9 cellular contexts compared by ENCODE assay signal in the genomic region with DNA sequence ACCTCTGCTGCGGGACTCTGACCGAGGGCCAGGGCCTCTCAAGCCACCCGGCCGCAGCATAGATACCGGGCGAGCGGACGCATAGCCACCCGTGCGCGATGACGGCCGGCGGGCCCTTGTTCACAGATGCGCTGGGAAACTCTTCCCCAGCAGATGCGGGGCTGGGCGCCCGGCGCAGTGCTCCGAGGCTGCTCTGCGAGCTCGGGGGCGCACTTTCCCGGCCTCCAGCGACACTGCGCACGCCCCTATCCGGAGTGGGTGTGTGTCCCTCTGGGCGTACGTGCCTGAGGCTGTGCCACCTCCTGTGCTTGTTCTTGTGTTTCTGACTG.
DNase-seq lines count a peak whose midpoint lies in the region; ATAC-seq and TF ChIP-seq lines count a peak whose summit lies in the region.
"Had no signal": no experiment of that assay in that cellular context is flagged by ENCODE, and none has a peak within 500 bp of the region (broad histone marks: within the 10 kb centered on the region; RNA-seq: fewer than 3 reads in every experiment).

No MANE protein-coding gene starts in this region.

- peaks cover 86% of the 10 kb centered on the region for H3K27me3 Mint-ChIP-seq in progenitor cell of endocrine pancreas
- peaks cover 70% of the 10 kb centered on the region for H3K27me3 Mint-ChIP-seq in activated CD4-positive, alpha-beta memory T cell treated with anti-CD3 and anti-CD28 coated beads for 36 hours

- H3K36me3 Mint-ChIP-seq in progenitor cell of endocrine pancreas (ENCODE audit: insufficient read depth), result no peaks in the 10 kb centered on the region
- no peaks in the 10 kb centered on the region for H3K36me3 Mint-ChIP-seq in activated CD4-positive, alpha-beta memory T cell treated with anti-CD3 and anti-CD28 coated beads for 36 hours

- peak; percentile 3 for DNase-seq in stimulated activated CD4-positive, alpha-beta T cell treated with anti-CD3 and anti-CD28 coated beads, Interleukin-15, amount 100 ng/mL, for 24 hours
- DNase-seq in stimulated activated CD4-positive, alpha-beta T cell treated with anti-CD3 and anti-CD28 coated beads, Interleukin-4, amount 100 ng/mL, for 1 hour, result no peak
- DNase-seq in NCI-H146 treated with DMSO at 0.1 percent for 48 hours (lab: John Stamatoyannopoulos, UW; ENCODE audit: unreplicated experiment), result peak; percentile 19
- no peak for DNase-seq in fibroblast of villous mesenchyme (ENCODE audit: low read depth)
- no peak for DNase-seq in progenitor cell of endocrine pancreas (ENCODE audit: low spot score, unreplicated experiment)
- no peak for DNase-seq in medulla oblongata (ENCODE audit: extremely low spot score)
- DNase-seq in activated CD4-positive, alpha-beta memory T cell treated with anti-CD3 and anti-CD28 coated beads for 36 hours, result no peak
- DNase-seq: activated T-cell treated with anti-CD3 and anti-CD28 coated beads, Interleukin-2, amount 50 U/mL, for 4 hours had no signal

- peak overlapping the region; percentile 68 for H3K4me3 Mint-ChIP-seq in progenitor cell of endocrine pancreas (ENCODE audit: low read depth)
- H3K4me3 Mint-ChIP-seq in activated CD4-positive, alpha-beta memory T cell treated with anti-CD3 and anti-CD28 coated beads for 36 hours, result no peak overlapping the region
- H3K4me3 Mint-ChIP-seq: activated T-cell treated with anti-CD3 and anti-CD28 coated beads, Interleukin-2, amount 50 U/mL, for 4 hours had no signal

- intact Hi-C loops in activated CD4-positive, alpha-beta memory T cell treated with anti-CD3 and anti-CD28 coated beads for 36 hours (cut with micrococcal nuclease), result no loop called here

- CTCF ChIA-PET in activated CD4-positive, alpha-beta memory T cell treated with anti-CD3 and anti-CD28 coated beads for 36 hours (lab: Charles Lee), result no interaction called here

- no peak for ATAC-seq in HG02938 (IDR thresholded peaks at IDR 0.05; ENCODE audit: unreplicated experiment)

- H3K4me1 Mint-ChIP-seq in progenitor cell of endocrine pancreas (ENCODE audit: low read depth), result peaks cover 18% of the 10 kb centered on the region
- H3K4me1 Mint-ChIP-seq in activated CD4-positive, alpha-beta memory T cell treated with anti-CD3 and anti-CD28 coated beads for 36 hours (ENCODE audit: low read depth), result peaks cover 5% of the 10 kb centered on the region

- no peaks in the 10 kb centered on the region for H3K9me3 Mint-ChIP-seq in progenitor cell of endocrine pancreas (ENCODE audit: low read depth)
- H3K9me3 Mint-ChIP-seq in activated CD4-positive, alpha-beta memory T cell treated with anti-CD3 and anti-CD28 coated beads for 36 hours, result no peaks in the 10 kb centered on the region
- H3K9me3 Mint-ChIP-seq: activated T-cell treated with anti-CD3 and anti-CD28 coated beads, Interleukin-2, amount 50 U/mL, for 4 hours had no signal

- H3K4me3 ChIP-seq in fibroblast of villous mesenchyme (ENCODE audit: low read depth, low read length), result peak overlapping the region; percentile 44

- POLR2A ChIA-PET in activated CD4-positive, alpha-beta memory T cell treated with anti-CD3 and anti-CD28 coated beads for 36 hours (lab: Charles Lee), result no interaction called here

- H3K27ac Mint-ChIP-seq in progenitor cell of endocrine pancreas, result no peak overlapping the region
- no peak overlapping the region for H3K27ac Mint-ChIP-seq in activated CD4-positive, alpha-beta memory T cell treated with anti-CD3 and anti-CD28 coated beads for 36 hours

- TF ChIP-seq CTCF in fibroblast of villous mesenchyme (IDR thresholded peaks at IDR 0.05; ENCODE audit: insufficient read depth, low read depth, low read length), result no peak
- no peak for TF ChIP-seq CTCF in progenitor cell of endocrine pancreas (IDR thresholded peaks at IDR 0.05; ENCODE audit: unreplicated experiment)

Comparison
In these comparisons a context has a peak if more than half of its experiments do, and no peak if none do; other contexts are left out.
1. DNase-seq: peak in stimulated activated CD4-positive, alpha-beta T cell treated with anti-CD3 and anti-CD28 coated beads, Interleukin-15, amount 100 ng/mL, for 24 hours (single experiment) and NCI-H146 treated with DMSO at 0.1 percent for 48 hours (single experiment); none in stimulated activated CD4-positive, alpha-beta T cell treated with anti-CD3 and anti-CD28 coated beads, Interleukin-4, amount 100 ng/mL, for 1 hour (single experiment), fibroblast of villous mesenchyme (single experiment), progenitor cell of endocrine pancreas (single experiment), medulla oblongata (single experiment) and activated CD4-positive, alpha-beta memory T cell treated with anti-CD3 and anti-CD28 coated beads for 36 hours (single experiment).